In the genomic region with DNA sequence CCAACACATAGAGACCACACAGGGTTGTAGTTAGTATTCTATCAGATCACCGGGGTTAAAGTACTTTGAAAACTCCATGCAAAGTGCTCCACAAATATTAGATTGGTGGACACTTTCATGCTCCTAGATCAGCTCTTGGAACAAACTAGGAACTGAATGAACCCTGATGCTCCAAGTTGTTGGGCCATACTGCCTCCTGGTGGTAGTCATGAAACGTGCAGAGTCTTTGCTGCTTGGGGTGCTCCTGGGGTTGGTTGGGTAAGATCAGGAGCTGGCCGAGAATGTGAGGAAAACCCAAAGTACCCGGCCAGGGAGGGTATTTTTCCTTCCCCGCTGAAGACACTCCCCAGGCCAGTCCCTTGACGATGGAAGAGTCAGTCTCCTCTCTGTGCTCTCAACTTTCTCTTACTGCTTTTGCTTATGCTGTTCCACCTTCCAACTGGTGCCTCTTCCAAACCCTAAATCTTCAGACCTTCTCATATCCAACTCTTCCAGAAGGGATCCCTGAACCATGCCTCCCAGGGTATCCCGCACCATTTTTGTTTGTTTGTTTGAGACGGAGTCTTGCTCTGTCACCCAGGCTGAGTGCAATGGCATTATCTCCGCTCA, we compare ENCODE assay signal across 8 cellular contexts. TPM values are rescaled to one million over a fixed set of nuclear protein-coding genes. Genes with fewer than 3 reads are reported as not detected.
DNase-seq lines count a peak whose midpoint lies in the region; ATAC-seq and TF ChIP-seq lines count a peak whose summit lies in the region.

No MANE protein-coding gene starts in this region.

- H3K4me3 ChIP-seq in AG04449 (ENCODE audit: low read depth, low read length) (no peak overlapping the region), lower leg skin (ENCODE audit: low read depth, poor library complexity, severe bottlenecking) (no peak overlapping the region)

- WGBS in lower leg skin, 2 donors: 36 to 40% methylated on average over 9 of the region's 9 CpGs

- no peak for TF ChIP-seq POLR2A in lower leg skin (IDR thresholded peaks at IDR 0.05)

- POLR2A ChIA-PET in AG04449 (lab: Yijun Ruan, JAX): no interaction called here

- DNase-seq in AG04449 (ENCODE audit: low read depth, low spot score) (no peak), GM13977 (ENCODE audit: low spot score) (peak; percentile 88), NCI-H524 treated with DMSO at 0.1 percent for 48 hours (lab: John Stamatoyannopoulos, UW) (peak; percentile 0), dermis blood vessel endothelial cell (peak; percentile 92), lower leg skin (ENCODE audit: low spot score in 2 of 2) (peak; percentile 74 to 94)
- peak; percentile 56 for DNase-seq in activated CD4-positive, alpha-beta T cell treated with anti-CD3 and anti-CD28 coated beads, Interleukin-2, amount 50 U/mL, for 1 hour
- DNase-seq in stimulated activated CD8-positive, alpha-beta memory T cell treated with anti-CD3 and anti-CD28 coated beads, Interleukin-12 subunit alpha, Interleukin-12 subunit beta, amount 100 ng/mL, for 1 hour (ENCODE audit: low read depth): peak; percentile 30

- ATAC-seq in HG03521 (IDR thresholded peaks at IDR 0.05; ENCODE audit: unreplicated experiment): no peak

- TF ChIP-seq CTCF in AG04449 (IDR thresholded peaks at IDR 0.05; ENCODE audit: insufficient read depth, low read length, missing control alignments) (peak; percentile 87), GM13977 (IDR thresholded peaks at IDR 0.05; ENCODE audit: extremely low read depth, insufficient read depth, missing control alignments) (peak; percentile 93), lower leg skin (IDR thresholded peaks at IDR 0.05) (peak in 1 of 3 donors; percentile 25)

- CTCF ChIA-PET in AG04449 (lab: Yijun Ruan, JAX): interaction anchor here (0.6 to 5.0 kb wide), 69 partner anchors 8 to 524 kb away, joined by 3 to 62 read pairs (median 5); partner anchors contain the start of genes CNNM2 and INA

- in situ Hi-C loops in GM13977 (cut with MboI; ENCODE audit: low pct_unique_long_range_greater_than_20kb, low sequenced_read_pairs, unreplicated experiment): loop anchor here (10.0 kb wide), 1 partner anchor 320 kb away; no protein-coding TSS in a partner anchor

- intact Hi-C loops in lower leg skin (cut with DNase I; ENCODE audit: low total_unique reads): loop anchor here (5.0 kb wide), 2 partner anchors 177 to 327 kb away; partner anchors contain the start of gene CNNM2

RNA-seq across cellular contexts. Expression of gene RPEL1, which starts 0.9 kb away (rescaled TPM):
- total RNA-seq in dermis blood vessel endothelial cell (0.09 and 0.17 TPM in 2 replicates), lower leg skin (not detected)

RNA-seq across cellular contexts. Expression of gene INA, which starts 32.2 kb away (rescaled TPM):
- total RNA-seq in dermis blood vessel endothelial cell (0.14 TPM in 1 of 2 replicates, not detected in the other), lower leg skin (1 to 10 TPM in 2 of 4 donors, under 1 TPM in 2; 0.30 to 2.5 (median 1.1) TPM)

RNA-seq across cellular contexts. Expression of gene NT5C2, which starts 51.7 kb away (rescaled TPM):
- total RNA-seq in dermis blood vessel endothelial cell (80.2 and 83.2 TPM in 2 replicates), lower leg skin (10 to 100 TPM; 36.0 to 53.6 (median 40.8) TPM)
